Comparison of ENCODE assay signal across 1 cellular context in genomic region chr17:79818026-79818758, GRCh38.
TF ChIP-seq lines count a peak whose summit lies in the region.

No MANE protein-coding gene starts in this region.

TF ChIP-seq in HepG2, 621 proteins besides CTCF, POLR2A, EP300 and RAD21 (continues in another document):
- TF ChIP-seq CEBPZ (IDR thresholded peaks at IDR 0.05; ENCODE audit: low read length) (no peak), KLF13 (CRISPR knock-in tag; IDR thresholded peaks at IDR 0.05) (no peak), SCMH1 (CRISPR knock-in tag; IDR thresholded peaks at IDR 0.05; ENCODE audit: borderline replicate concordance) (no peak), MXI1 (IDR thresholded peaks at IDR 0.05; ENCODE audit: borderline replicate concordance, low read depth, low read length) (peak; percentile 49; the same call in 1 of the 3 replicates), ZNF570 (CRISPR knock-in tag; IDR thresholded peaks at IDR 0.05; ENCODE audit: borderline replicate concordance) (no peak), GZF1 (CRISPR knock-in tag; IDR thresholded peaks at IDR 0.05) (0 out of 2 replicates have a peak, but pooled peaks have one; percentile 40), JUNB (CRISPR knock-in tag; IDR thresholded peaks at IDR 0.05; ENCODE audit: borderline replicate concordance) (no peak), ZFP37 (CRISPR knock-in tag; IDR thresholded peaks at IDR 0.05; ENCODE audit: borderline replicate concordance) (no peak), NCOR1 (IDR thresholded peaks at IDR 0.05; ENCODE audit: borderline replicate concordance, low read length) (no peak), ZKSCAN5 (CRISPR knock-in tag; IDR thresholded peaks at IDR 0.05) (no peak), ZNF101 (CRISPR knock-in tag; IDR thresholded peaks at IDR 0.05; ENCODE audit: borderline replicate concordance, low read depth) (no peak), YEATS4 (CRISPR knock-in tag; IDR thresholded peaks at IDR 0.05; ENCODE audit: borderline replicate concordance) (no peak), ZNF672 (CRISPR knock-in tag; IDR thresholded peaks at IDR 0.05) (no peak), ZNF891 (CRISPR knock-in tag; IDR thresholded peaks at IDR 0.05) (no peak), NFAT5 (CRISPR knock-in tag; IDR thresholded peaks at IDR 0.05) (no peak), MED1 (CRISPR knock-in tag; IDR thresholded peaks at IDR 0.05) (peak; percentile 77), ZNF724P (CRISPR knock-in tag; IDR thresholded peaks at IDR 0.05; ENCODE audit: borderline replicate concordance) (no peak), E2F2 (CRISPR knock-in tag; IDR thresholded peaks at IDR 0.05; ENCODE audit: borderline replicate concordance) (no peak), SKIL (CRISPR knock-in tag; IDR thresholded peaks at IDR 0.05; ENCODE audit: borderline replicate concordance) (no peak), ARID4A (CRISPR knock-in tag; IDR thresholded peaks at IDR 0.05; ENCODE audit: borderline replicate concordance) (no peak; the same call in 1 of the 2 replicates), HMG20B (CRISPR knock-in tag; conservative IDR thresholded peaks at IDR 0.05) (no peak), HNRNPH1 (optimal IDR thresholded peaks at IDR 0.05; ENCODE audit: low read depth, low read length) (no peak), ZFP41 (CRISPR knock-in tag; IDR thresholded peaks at IDR 0.05; ENCODE audit: borderline replicate concordance) (no peak), THAP11 (CRISPR knock-in tag; IDR thresholded peaks at IDR 0.05) (0 out of 2 replicates have a peak, but pooled peaks have one; percentile 12), ZNF496 (CRISPR knock-in tag; IDR thresholded peaks at IDR 0.05; ENCODE audit: insufficient replicate concordance) (no peak), SMAD3 (CRISPR knock-in tag; IDR thresholded peaks at IDR 0.05) (peak; percentile 44; the same call in 1 of the 2 replicates), ZC3H13 (CRISPR knock-in tag; IDR thresholded peaks at IDR 0.05) (no peak), SP5 (CRISPR knock-in tag; IDR thresholded peaks at IDR 0.05; ENCODE audit: borderline replicate concordance, low read depth) (no peak), LCORL (IDR thresholded peaks at IDR 0.05) (no peak), LCORL (CRISPR knock-in tag; IDR thresholded peaks at IDR 0.05) (no peak), ZNF225 (CRISPR knock-in tag; IDR thresholded peaks at IDR 0.05) (no peak; the same call in 1 of the 2 replicates), HMG20A (CRISPR knock-in tag; IDR thresholded peaks at IDR 0.05; ENCODE audit: borderline replicate concordance) (peak; percentile 30; the same call in 1 of the 2 replicates), ATF2 (CRISPR knock-in tag; IDR thresholded peaks at IDR 0.05) (peak; percentile 34; the same call in 1 of the 2 replicates)
- TF ChIP-seq, protein P1, sequence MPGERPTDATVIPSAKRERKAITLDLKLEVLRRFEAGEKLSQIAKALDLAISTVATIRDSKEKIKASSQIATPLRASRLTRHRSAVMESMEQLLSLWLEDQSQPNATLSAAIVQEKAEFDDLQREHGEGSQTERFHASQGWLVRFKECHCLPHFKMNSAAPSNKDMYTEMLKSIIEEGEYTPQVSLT (CRISPR knock-in tag; IDR thresholded peaks at IDR 0.05; ENCODE audit: borderline replicate concordance, low read depth) = no peak
- TF ChIP-seq, protein P2, sequence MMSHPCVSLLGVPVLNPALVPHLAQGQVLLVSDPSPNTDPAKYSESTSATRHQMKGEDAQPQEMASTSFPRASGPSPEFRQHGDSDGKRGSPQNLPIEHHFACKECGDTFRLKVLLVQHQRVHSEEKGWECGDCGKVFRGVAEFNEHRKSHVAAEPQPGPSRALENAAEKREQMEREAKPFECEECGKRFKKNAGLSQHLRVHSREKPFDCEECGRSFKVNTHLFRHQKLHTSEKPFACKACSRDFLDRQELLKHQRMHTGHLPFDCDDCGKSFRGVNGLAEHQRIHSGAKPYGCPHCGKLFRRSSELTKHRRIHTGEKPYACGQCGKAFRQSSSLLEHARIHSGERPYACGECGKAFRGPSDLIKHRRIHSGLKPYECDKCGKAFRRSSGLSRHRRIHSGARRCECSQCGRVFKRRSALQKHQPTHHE (CRISPR knock-in tag; IDR thresholded peaks at IDR 0.05; ENCODE audit: borderline replicate concordance) = no peak
- TF ChIP-seq, protein P3, sequence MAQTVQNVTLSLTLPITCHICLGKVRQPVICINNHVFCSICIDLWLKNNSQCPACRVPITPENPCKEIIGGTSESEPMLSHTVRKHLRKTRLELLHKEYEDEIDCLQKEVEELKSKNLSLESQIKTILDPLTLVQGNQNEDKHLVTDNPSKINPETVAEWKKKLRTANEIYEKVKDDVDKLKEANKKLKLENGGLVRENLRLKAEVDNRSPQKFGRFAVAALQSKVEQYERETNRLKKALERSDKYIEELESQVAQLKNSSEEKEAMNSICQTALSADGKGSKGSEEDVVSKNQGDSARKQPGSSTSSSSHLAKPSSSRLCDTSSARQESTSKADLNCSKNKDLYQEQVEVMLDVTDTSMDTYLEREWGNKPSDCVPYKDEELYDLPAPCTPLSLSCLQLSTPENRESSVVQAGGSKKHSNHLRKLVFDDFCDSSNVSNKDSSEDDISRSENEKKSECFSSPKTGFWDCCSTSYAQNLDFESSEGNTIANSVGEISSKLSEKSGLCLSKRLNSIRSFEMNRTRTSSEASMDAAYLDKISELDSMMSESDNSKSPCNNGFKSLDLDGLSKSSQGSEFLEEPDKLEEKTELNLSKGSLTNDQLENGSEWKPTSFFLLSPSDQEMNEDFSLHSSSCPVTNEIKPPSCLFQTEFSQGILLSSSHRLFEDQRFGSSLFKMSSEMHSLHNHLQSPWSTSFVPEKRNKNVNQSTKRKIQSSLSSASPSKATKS (CRISPR knock-in tag; IDR thresholded peaks at IDR 0.05) = no peak
